Comparison of ENCODE assay signal across 1 cellular context in genomic region chr1:147758379-147759100, GRCh38.
TF ChIP-seq lines count a peak whose summit lies in the region.

No MANE protein-coding gene starts in this region.

TF ChIP-seq in SK-N-SH, 30 proteins besides CTCF, POLR2A, EP300 and RAD21:
- TF ChIP-seq ZBTB33 (IDR thresholded peaks at IDR 0.05; ENCODE audit: borderline replicate concordance, low read depth) (no peak), MXI1 (IDR thresholded peaks at IDR 0.05; ENCODE audit: low read depth, low read length) (no peak), MAX (IDR thresholded peaks at IDR 0.05; ENCODE audit: low read depth) (no peak), SMC3 (IDR thresholded peaks at IDR 0.05; ENCODE audit: low read depth, low read length) (no peak), TEAD4 (IDR thresholded peaks at IDR 0.05; ENCODE audit: borderline replicate concordance, insufficient read depth) (no peak), TAF1 (IDR thresholded peaks at IDR 0.05; ENCODE audit: borderline replicate concordance, low read depth, low read length) (no peak), GATA2 (CRISPR knock-in tag; IDR thresholded peaks at IDR 0.05) (no peak), CHD2 (IDR thresholded peaks at IDR 0.05; ENCODE audit: low read length, partially characterized antibody) (no peak)
